Comparison of ENCODE assay signal across 8 cellular contexts in genomic region chr11:2399488-2400068, GRCh38. TPM values are rescaled to one million over a fixed set of nuclear protein-coding genes. Genes with fewer than 3 reads are reported as not detected.
DNase-seq lines count a peak whose midpoint lies in the region; ATAC-seq and TF ChIP-seq lines count a peak whose summit lies in the region.

No MANE protein-coding gene starts in this region.

- H3K4me2 ChIP-seq in PC-3 (ENCODE audit: low read length): peak overlapping the region; percentile 99

- H3K9me3 ChIP-seq in AG04450 (ENCODE audit: control insufficient read depth, insufficient read depth, low read length) (peaks cover 4% of the 10 kb centered on the region; the same call in 1 of the 2 replicates), PC-3 (ENCODE audit: low read length) (no peaks in the 10 kb centered on the region), colonic mucosa (no peaks in the 10 kb centered on the region), mucosa of rectum (ENCODE audit: control insufficient read depth in 2 of 2, low read length in 2 of 2) (no peaks in the 10 kb centered on the region), aorta (ENCODE audit: control insufficient read depth, low read length) (no peaks in the 10 kb centered on the region)

- H4K20me1 ChIP-seq in PC-3 (ENCODE audit: low read length): no peaks in the 10 kb centered on the region

- intact Hi-C loops in PC-3 (cut with micrococcal nuclease): loop anchor here (1.0 to 5.0 kb wide), 3 partner anchors 21 to 217 kb away; partner anchors contain the start of gene CD81
- intact Hi-C loops in colonic mucosa (cut with DNase I): no loop called here
- intact Hi-C loops in aorta (cut with DNase I): loop anchor here in 1 of 2 donors (1.0 to 5.0 kb wide), 4 partner anchors 17 to 1122 kb away; partner anchors contain the start of gene CD81

- ATAC-seq in GM19397 (IDR thresholded peaks at IDR 0.05; ENCODE audit: unreplicated experiment) (peak; percentile 4), PC-3 (peak; percentile 4), aorta (ENCODE audit: low FRiP score) (peak; percentile 39)

- H3K4me3 ChIP-seq in AG04450 (ENCODE audit: low read depth, low read length) (peak overlapping the region; percentile 76), PC-3 (ENCODE audit: low read length) (peak overlapping the region; percentile 87), colonic mucosa (peak overlapping the region; percentile 62), mucosa of rectum (ENCODE audit: low read length in 2 of 2) (peak overlapping the region; percentile 77 to 79), aorta (ENCODE audit: low read length in 2 of 2) (peak overlapping the region; percentile 6 to 48)

- peaks cover 5% of the 10 kb centered on the region; the same call in 1 of the 2 replicates for H3K36me3 ChIP-seq in PC-3 (ENCODE audit: low read depth, low read length)
- peaks cover 3% of the 10 kb centered on the region for H3K36me3 ChIP-seq in colonic mucosa
- H3K36me3 ChIP-seq in mucosa of rectum (ENCODE audit: control insufficient read depth in 2 of 2, insufficient read depth in 2 of 2, low read length in 2 of 2): peaks cover 17 to 30% of the 10 kb centered on the region in 2 donors
- H3K36me3 ChIP-seq in aorta (ENCODE audit: control insufficient read depth in 1 of 2, insufficient read depth in 2 of 2, low read length in 1 of 2): peaks cover 0 to 3% of the 10 kb centered on the region in 2 donors

- H3K27me3 ChIP-seq in AG04450 (ENCODE audit: control insufficient read depth, insufficient read depth, low read length): no peaks in the 10 kb centered on the region
- no peaks in the 10 kb centered on the region for H3K27me3 ChIP-seq in PC-3 (ENCODE audit: low read length)
- no peaks in the 10 kb centered on the region for H3K27me3 ChIP-seq in colonic mucosa
- no peaks in the 10 kb centered on the region for H3K27me3 ChIP-seq in mucosa of rectum (ENCODE audit: control insufficient read depth in 2 of 2, insufficient read depth in 2 of 2, low read length in 2 of 2)
- H3K27me3 ChIP-seq in aorta (ENCODE audit: control insufficient read depth in 1 of 2, insufficient read depth in 2 of 2, low read length in 1 of 2): no peaks in the 10 kb centered on the region

- H3F3A ChIP-seq in PC-3 (ENCODE audit: low read length, unreplicated experiment): no peaks in the 10 kb centered on the region

- POLR2A ChIA-PET in AG04450 (lab: Yijun Ruan, JAX) (interaction anchor here (0.5 to 3.3 kb wide), 4 partner anchors 9 to 23 kb away, joined by 4 to 33 read pairs (median 8); partner anchors contain the start of gene CD81), PC-3 (lab: Charles Lee; ENCODE audit: unreplicated experiment) (no interaction called here)

- H3K9ac ChIP-seq in PC-3 (ENCODE audit: low read length) (peak overlapping the region; percentile 98), colonic mucosa (ENCODE audit: low read depth in 2 of 2, low read length in 2 of 2) (peak overlapping the region; percentile 97 to 98), mucosa of rectum (ENCODE audit: low read depth in 1 of 2, low read length in 2 of 2) (peak overlapping the region; percentile 92 to 93)

- no peaks in the 10 kb centered on the region for H3K9me2 ChIP-seq in PC-3 (replicated peaks; ENCODE audit: low read length)

- no TSS peak for BruUV-seq in PC-3 (replicated peaks; lab: Mats Ljungman, UMichigan)

- 3 to 4% methylated on average over 22 to 23 of the region's 23 CpGs for WGBS in aorta, 2 donors

- peak overlapping the region; percentile 98 for H3K27ac ChIP-seq in AG04450 (ENCODE audit: low read depth, low read length)
- H3K27ac ChIP-seq in PC-3 (ENCODE audit: low read length): peak overlapping the region; percentile 85
- peak overlapping the region; percentile 91 for H3K27ac ChIP-seq in colonic mucosa
- peak overlapping the region; percentile 96 to 99 for H3K27ac ChIP-seq in mucosa of rectum (ENCODE audit: low read depth in 2 of 2, low read length in 2 of 2)
- H3K27ac ChIP-seq in aorta (ENCODE audit: low read depth in 1 of 2, low read length in 2 of 2): peak overlapping the region; percentile 87 to 95

- TF ChIP-seq CTCF in AG04450 (IDR thresholded peaks at IDR 0.05; ENCODE audit: low read depth, low read length): no peak
- TF ChIP-seq CTCF in PC-3 (conservative IDR thresholded peaks at IDR 0.05; ENCODE audit: low read depth, low read length): no peak
- TF ChIP-seq CTCF in colonic mucosa (IDR thresholded peaks at IDR 0.05): no peak

- no peak for DNase-seq in AG04450 (ENCODE audit: low read depth, low spot score)
- no peak for DNase-seq in PC-3
- DNase-seq in colonic mucosa: peak; percentile 43
- DNase-seq in aorta: peak in 1 of 2 donors; percentile 84
- DNase-seq in NK-92 (lab: John Stamatoyannopoulos, UW; ENCODE audit: unreplicated experiment): no peak
- no peak for DNase-seq in A172 (ENCODE audit: low spot score)

- CTCF ChIA-PET in AG04450 (lab: Charles Lee): interaction anchor here (1.3 to 3.8 kb wide), 2 partner anchors 20 to 202 kb away, joined by 4 to 29 read pairs; no protein-coding TSS in a partner anchor
- CTCF ChIA-PET in PC-3 (lab: Charles Lee): interaction anchor here (1.3 kb wide), 1 partner anchor 20 kb away, joined by 21 read pairs; no protein-coding TSS in a partner anchor

- peak overlapping the region; percentile 70 for H2AFZ ChIP-seq in PC-3 (ENCODE audit: low read length)

- H3K4me1 ChIP-seq in PC-3 (ENCODE audit: insufficient read depth, low read length) (peaks cover 11% of the 10 kb centered on the region), colonic mucosa (peaks cover 16% of the 10 kb centered on the region), mucosa of rectum (ENCODE audit: control insufficient read depth in 2 of 2, insufficient read depth in 2 of 2, low read length in 2 of 2) (peaks cover 23 to 25% of the 10 kb centered on the region in 2 donors), aorta (ENCODE audit: control insufficient read depth in 1 of 2, insufficient read depth in 2 of 2, low read length in 2 of 2) (no peaks in the 10 kb centered on the region)

- peaks cover 31% of the 10 kb centered on the region for H3K79me2 ChIP-seq in PC-3 (ENCODE audit: low read length)

RNA-seq across cellular contexts. Expression of gene TSSC4, which starts 1.0 kb away (rescaled TPM):
- 13.3 and 19.2 TPM in 2 replicates for polyA plus RNA-seq in AG04450 (2011; rRNA removed)
- 10.3 and 15.1 TPM in 2 replicates for polyA minus RNA-seq in AG04450 (2011; rRNA and poly(A)+ RNA removed)
- total RNA-seq in PC-3 (2014; rRNA removed): 88.3 and 98.5 TPM in 2 replicates
- 10 to 100 TPM; 35.6 to 59.0 TPM for total RNA-seq in colonic mucosa
- total RNA-seq in aorta: 10 to 100 TPM; 35.2 to 44.3 TPM
- polyA plus RNA-seq in aorta: 10 to 100 TPM; 42.9 to 64.4 TPM
- 69.7 and 99.8 TPM in 2 replicates for total RNA-seq in A172 (2014; rRNA removed; shearing (Covaris generic))

RNA-seq across cellular contexts. Expression of gene CD81, which starts 22.5 kb away (rescaled TPM):
- polyA plus RNA-seq in AG04450 (2011; rRNA removed): 260 and 359 TPM in 2 replicates
- 392 and 552 TPM in 2 replicates for polyA minus RNA-seq in AG04450 (2011; rRNA and poly(A)+ RNA removed)
- 134 and 140 TPM in 2 replicates for total RNA-seq in PC-3 (2014; rRNA removed)
- total RNA-seq in colonic mucosa: 100 to 1,000 TPM; 185 to 208 TPM
- total RNA-seq in aorta: 100 to 1,000 TPM; 538 to 620 TPM
- polyA plus RNA-seq in aorta: 100 to 1,000 TPM; 363 to 784 TPM
- total RNA-seq in A172 (2014; rRNA removed; shearing (Covaris generic)): 288 and 342 TPM in 2 replicates

RNA-seq across cellular contexts. Expression of gene TRPM5, which starts 44.7 kb away (rescaled TPM):
- polyA plus RNA-seq in AG04450 (2011; rRNA removed) (not detected in 2 replicates), aorta (under 1 TPM in 1 of 2 donors, not detected in 1; 0.25 TPM)
- not detected in 2 replicates for polyA minus RNA-seq in AG04450 (2011; rRNA and poly(A)+ RNA removed)
- total RNA-seq in PC-3 (2014; rRNA removed) (0.06 TPM in 1 of 2 replicates, not detected in the other), colonic mucosa (1 to 10 TPM; 1.3 to 1.9 TPM), aorta (not detected)
- total RNA-seq in A172 (2014; rRNA removed; shearing (Covaris generic)): not detected in 2 replicates

RNA-seq across cellular contexts. Expression of gene KCNQ1, which starts 45.2 kb away (rescaled TPM):
- polyA plus RNA-seq in AG04450 (2011; rRNA removed) (not detected in 2 replicates), aorta (1 to 10 TPM in 1 of 2 donors, under 1 TPM in 1; 0.67 to 5.4 TPM)
- polyA minus RNA-seq in AG04450 (2011; rRNA and poly(A)+ RNA removed): not detected in 2 replicates
- total RNA-seq in PC-3 (2014; rRNA removed) (0.40 and 3.0 TPM in 2 replicates), colonic mucosa (10 to 100 TPM; 51.4 to 55.8 TPM), aorta (10 to 100 TPM in 1 of 2 donors, 1 to 10 TPM in 1; 6.2 to 11.5 TPM)
- 1.9 and 3.5 TPM in 2 replicates for total RNA-seq in A172 (2014; rRNA removed; shearing (Covaris generic))

Comparison
In these comparisons a context has a peak if more than half of its experiments do, and no peak if none do; other contexts are left out.
1. H3K4me3 ChIP-seq: peak in every context shown above with its lines; median percentile 87 in PC-3; 78 in mucosa of rectum; 76 in AG04450; 62 in colonic mucosa; 27 in aorta.